ENCODE assay signal across 1 cellular context in the genomic region with DNA sequence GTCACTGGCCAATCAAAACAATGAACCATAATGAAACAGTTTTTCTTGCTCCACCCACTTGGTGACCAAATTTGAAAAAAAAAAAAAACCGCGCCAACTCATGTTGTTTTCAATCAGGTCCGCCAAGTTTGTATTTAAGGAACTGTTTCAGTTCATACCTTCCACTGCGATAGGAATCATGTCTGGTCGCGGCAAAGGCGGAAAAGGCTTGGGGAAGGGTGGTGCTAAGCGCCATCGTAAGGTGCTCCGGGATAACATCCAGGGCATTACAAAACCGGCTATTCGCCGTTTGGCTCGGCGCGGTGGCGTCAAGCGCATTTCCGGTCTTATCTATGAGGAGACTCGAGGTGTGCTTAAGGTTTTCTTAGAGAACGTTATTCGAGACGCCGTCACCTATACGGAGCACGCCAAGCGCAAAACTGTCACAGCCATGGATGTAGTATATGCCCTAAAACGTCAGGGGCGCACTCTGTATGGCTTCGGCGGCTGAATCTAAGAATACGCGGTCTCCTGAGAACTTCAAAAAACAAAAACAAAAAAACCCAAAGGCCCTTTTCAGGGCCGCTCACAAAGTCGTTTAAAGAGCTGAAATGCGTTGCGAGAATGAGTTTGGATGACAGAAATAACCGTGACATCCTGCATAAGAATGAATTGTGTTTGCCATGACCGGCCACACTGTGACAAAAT.
A peak's percentile ranks its signal among the peaks of the same experiment; 100 is the strongest.
TF ChIP-seq lines count a peak whose summit lies in the region.

No MANE protein-coding gene starts in this region.

TF ChIP-seq in HepG2, 621 proteins besides CTCF, POLR2A, EP300 and RAD21 (continued from another document and continues in another):
- TF ChIP-seq, protein P1, sequence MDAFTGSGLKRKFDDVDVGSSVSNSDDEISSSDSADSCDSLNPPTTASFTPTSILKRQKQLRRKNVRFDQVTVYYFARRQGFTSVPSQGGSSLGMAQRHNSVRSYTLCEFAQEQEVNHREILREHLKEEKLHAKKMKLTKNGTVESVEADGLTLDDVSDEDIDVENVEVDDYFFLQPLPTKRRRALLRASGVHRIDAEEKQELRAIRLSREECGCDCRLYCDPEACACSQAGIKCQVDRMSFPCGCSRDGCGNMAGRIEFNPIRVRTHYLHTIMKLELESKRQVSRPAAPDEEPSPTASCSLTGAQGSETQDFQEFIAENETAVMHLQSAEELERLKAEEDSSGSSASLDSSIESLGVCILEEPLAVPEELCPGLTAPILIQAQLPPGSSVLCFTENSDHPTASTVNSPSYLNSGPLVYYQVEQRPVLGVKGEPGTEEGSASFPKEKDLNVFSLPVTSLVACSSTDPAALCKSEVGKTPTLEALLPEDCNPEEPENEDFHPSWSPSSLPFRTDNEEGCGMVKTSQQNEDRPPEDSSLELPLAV (CRISPR knock-in tag; conservative IDR thresholded peaks at IDR 0.05; ENCODE audit: low read depth), result no peak; the same call in 1 of the 2 replicates
- TF ChIP-seq, protein P2, sequence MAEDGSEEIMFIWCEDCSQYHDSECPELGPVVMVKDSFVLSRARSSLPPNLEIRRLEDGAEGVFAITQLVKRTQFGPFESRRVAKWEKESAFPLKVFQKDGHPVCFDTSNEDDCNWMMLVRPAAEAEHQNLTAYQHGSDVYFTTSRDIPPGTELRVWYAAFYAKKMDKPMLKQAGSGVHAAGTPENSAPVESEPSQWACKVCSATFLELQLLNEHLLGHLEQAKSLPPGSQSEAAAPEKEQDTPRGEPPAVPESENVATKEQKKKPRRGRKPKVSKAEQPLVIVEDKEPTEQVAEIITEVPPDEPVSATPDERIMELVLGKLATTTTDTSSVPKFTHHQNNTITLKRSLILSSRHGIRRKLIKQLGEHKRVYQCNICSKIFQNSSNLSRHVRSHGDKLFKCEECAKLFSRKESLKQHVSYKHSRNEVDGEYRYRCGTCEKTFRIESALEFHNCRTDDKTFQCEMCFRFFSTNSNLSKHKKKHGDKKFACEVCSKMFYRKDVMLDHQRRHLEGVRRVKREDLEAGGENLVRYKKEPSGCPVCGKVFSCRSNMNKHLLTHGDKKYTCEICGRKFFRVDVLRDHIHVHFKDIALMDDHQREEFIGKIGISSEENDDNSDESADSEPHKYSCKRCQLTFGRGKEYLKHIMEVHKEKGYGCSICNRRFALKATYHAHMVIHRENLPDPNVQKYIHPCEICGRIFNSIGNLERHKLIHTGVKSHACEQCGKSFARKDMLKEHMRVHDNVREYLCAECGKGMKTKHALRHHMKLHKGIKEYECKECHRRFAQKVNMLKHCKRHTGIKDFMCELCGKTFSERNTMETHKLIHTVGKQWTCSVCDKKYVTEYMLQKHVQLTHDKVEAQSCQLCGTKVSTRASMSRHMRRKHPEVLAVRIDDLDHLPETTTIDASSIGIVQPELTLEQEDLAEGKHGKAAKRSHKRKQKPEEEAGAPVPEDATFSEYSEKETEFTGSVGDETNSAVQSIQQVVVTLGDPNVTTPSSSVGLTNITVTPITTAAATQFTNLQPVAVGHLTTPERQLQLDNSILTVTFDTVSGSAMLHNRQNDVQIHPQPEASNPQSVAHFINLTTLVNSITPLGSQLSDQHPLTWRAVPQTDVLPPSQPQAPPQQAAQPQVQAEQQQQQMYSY (CRISPR knock-in tag; IDR thresholded peaks at IDR 0.05), result peak; percentile 54; the same call in 1 of the 2 replicates
- TF ChIP-seq SRSF4 (IDR thresholded peaks at IDR 0.05; ENCODE audit: low read depth, low read length, poor library complexity, severe bottlenecking) (peak; percentile 98), RNF2 (conservative IDR thresholded peaks at IDR 0.05; ENCODE audit: low read depth) (0 out of 2 replicates have a peak, but pooled peaks have one; percentile 56), TBX2 (CRISPR knock-in tag; IDR thresholded peaks at IDR 0.05; ENCODE audit: borderline replicate concordance) (peak; percentile 84), NKX3-1 (CRISPR knock-in tag; IDR thresholded peaks at IDR 0.05) (peak; percentile 91), LRRFIP1 (CRISPR knock-in tag; conservative IDR thresholded peaks at IDR 0.05) (no peak), TBP (CRISPR knock-in tag; IDR thresholded peaks at IDR 0.05) (peak; percentile 99), ZNF720 (CRISPR knock-in tag; IDR thresholded peaks at IDR 0.05) (peak; percentile 93; the same call in 1 of the 2 replicates), HOXD1 (CRISPR knock-in tag; IDR thresholded peaks at IDR 0.05) (peak; percentile 87), SALL1 (CRISPR knock-in tag; IDR thresholded peaks at IDR 0.05) (peak; percentile 95), SALL2 (CRISPR knock-in tag; IDR thresholded peaks at IDR 0.05) (peak; percentile 91), ZC3H13 (CRISPR knock-in tag; IDR thresholded peaks at IDR 0.05) (peak; percentile 82), ZBTB26 (CRISPR knock-in tag; IDR thresholded peaks at IDR 0.05; ENCODE audit: borderline replicate concordance) (peak; percentile 41; the same call in 1 of the 2 replicates), ZSCAN30 (CRISPR knock-in tag; IDR thresholded peaks at IDR 0.05) (0 out of 2 replicates have a peak, but pooled peaks have one; percentile 82), GATAD2A (CRISPR knock-in tag; IDR thresholded peaks at IDR 0.05) (peak; percentile 84), ZNF484 (CRISPR knock-in tag; IDR thresholded peaks at IDR 0.05; ENCODE audit: borderline replicate concordance, low read depth) (0 out of 2 replicates have a peak, but pooled peaks have one; percentile 83), ZBTB8A (CRISPR knock-in tag; IDR thresholded peaks at IDR 0.05; ENCODE audit: borderline replicate concordance, low read depth) (peak; percentile 92; the same call in 1 of the 2 replicates), ATF5 (CRISPR knock-in tag; IDR thresholded peaks at IDR 0.05; ENCODE audit: low read depth) (peak; percentile 84; the same call in 1 of the 2 replicates), NFE2L2 (IDR thresholded peaks at IDR 0.05; ENCODE audit: low read length) (no peak), NFRKB (IDR thresholded peaks at IDR 0.05) (no peak), NFKBIZ (CRISPR knock-in tag; IDR thresholded peaks at IDR 0.05) (peak; percentile 56; the same call in 1 of the 2 replicates), JARID2 (CRISPR knock-in tag; IDR thresholded peaks at IDR 0.05; ENCODE audit: insufficient replicate concordance) (peak; percentile 57), HOXA5 (CRISPR knock-in tag; IDR thresholded peaks at IDR 0.05) (peak; percentile 96), KAT7 (CRISPR knock-in tag; IDR thresholded peaks at IDR 0.05; ENCODE audit: borderline replicate concordance) (no peak), ZMYM3 (CRISPR knock-in tag; IDR thresholded peaks at IDR 0.05) (no peak), ZNF546 (CRISPR knock-in tag; conservative IDR thresholded peaks at IDR 0.05) (peak; percentile 86; the same call in 1 of the 2 replicates), ZNF33A (CRISPR knock-in tag; IDR thresholded peaks at IDR 0.05; ENCODE audit: borderline replicate concordance) (peak; percentile 97), ZNF672 (CRISPR knock-in tag; IDR thresholded peaks at IDR 0.05) (peak; percentile 60; the same call in 1 of the 2 replicates), ZFAT (CRISPR knock-in tag; conservative IDR thresholded peaks at IDR 0.05) (no peak), NCOR1 (IDR thresholded peaks at IDR 0.05; ENCODE audit: borderline replicate concordance, low read length) (peak; percentile 28; the same call in 1 of the 2 replicates), ATF3 (CRISPR knock-in tag; IDR thresholded peaks at IDR 0.05) (peak; percentile 69), IKZF1 (IDR thresholded peaks at IDR 0.05) (no peak), EZH2 (conservative IDR thresholded peaks at IDR 0.05; ENCODE audit: low read depth, low read length) (no peak), ZNF350 (CRISPR knock-in tag; IDR thresholded peaks at IDR 0.05; ENCODE audit: borderline replicate concordance, low read depth) (peak; percentile 93), AHR (CRISPR knock-in tag; IDR thresholded peaks at IDR 0.05) (peak; percentile 93; the same call in 1 of the 2 replicates), ZNF878 (CRISPR knock-in tag; IDR thresholded peaks at IDR 0.05) (peak; percentile 97)
- TF ChIP-seq, protein P3, sequence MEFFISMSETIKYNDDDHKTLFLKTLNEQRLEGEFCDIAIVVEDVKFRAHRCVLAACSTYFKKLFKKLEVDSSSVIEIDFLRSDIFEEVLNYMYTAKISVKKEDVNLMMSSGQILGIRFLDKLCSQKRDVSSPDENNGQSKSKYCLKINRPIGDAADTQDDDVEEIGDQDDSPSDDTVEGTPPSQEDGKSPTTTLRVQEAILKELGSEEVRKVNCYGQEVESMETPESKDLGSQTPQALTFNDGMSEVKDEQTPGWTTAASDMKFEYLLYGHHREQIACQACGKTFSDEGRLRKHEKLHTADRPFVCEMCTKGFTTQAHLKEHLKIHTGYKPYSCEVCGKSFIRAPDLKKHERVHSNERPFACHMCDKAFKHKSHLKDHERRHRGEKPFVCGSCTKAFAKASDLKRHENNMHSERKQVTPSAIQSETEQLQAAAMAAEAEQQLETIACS (CRISPR knock-in tag; IDR thresholded peaks at IDR 0.05), result no peak
- TF ChIP-seq, protein P4, sequence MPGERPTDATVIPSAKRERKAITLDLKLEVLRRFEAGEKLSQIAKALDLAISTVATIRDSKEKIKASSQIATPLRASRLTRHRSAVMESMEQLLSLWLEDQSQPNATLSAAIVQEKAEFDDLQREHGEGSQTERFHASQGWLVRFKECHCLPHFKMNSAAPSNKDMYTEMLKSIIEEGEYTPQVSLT (CRISPR knock-in tag; IDR thresholded peaks at IDR 0.05; ENCODE audit: borderline replicate concordance, low read depth), result no peak
- TF ChIP-seq, protein P5, sequence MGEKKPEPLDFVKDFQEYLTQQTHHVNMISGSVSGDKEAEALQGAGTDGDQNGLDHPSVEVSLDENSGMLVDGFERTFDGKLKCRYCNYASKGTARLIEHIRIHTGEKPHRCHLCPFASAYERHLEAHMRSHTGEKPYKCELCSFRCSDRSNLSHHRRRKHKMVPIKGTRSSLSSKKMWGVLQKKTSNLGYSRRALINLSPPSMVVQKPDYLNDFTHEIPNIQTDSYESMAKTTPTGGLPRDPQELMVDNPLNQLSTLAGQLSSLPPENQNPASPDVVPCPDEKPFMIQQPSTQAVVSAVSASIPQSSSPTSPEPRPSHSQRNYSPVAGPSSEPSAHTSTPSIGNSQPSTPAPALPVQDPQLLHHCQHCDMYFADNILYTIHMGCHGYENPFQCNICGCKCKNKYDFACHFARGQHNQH (CRISPR knock-in tag; IDR thresholded peaks at IDR 0.05), result peak; percentile 99
- TF ChIP-seq, protein P6, sequence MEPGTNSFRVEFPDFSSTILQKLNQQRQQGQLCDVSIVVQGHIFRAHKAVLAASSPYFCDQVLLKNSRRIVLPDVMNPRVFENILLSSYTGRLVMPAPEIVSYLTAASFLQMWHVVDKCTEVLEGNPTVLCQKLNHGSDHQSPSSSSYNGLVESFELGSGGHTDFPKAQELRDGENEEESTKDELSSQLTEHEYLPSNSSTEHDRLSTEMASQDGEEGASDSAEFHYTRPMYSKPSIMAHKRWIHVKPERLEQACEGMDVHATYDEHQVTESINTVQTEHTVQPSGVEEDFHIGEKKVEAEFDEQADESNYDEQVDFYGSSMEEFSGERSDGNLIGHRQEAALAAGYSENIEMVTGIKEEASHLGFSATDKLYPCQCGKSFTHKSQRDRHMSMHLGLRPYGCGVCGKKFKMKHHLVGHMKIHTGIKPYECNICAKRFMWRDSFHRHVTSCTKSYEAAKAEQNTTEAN (CRISPR knock-in tag; conservative IDR thresholded peaks at IDR 0.05), result peak; percentile 66; the same call in 1 of the 2 replicates
- TF ChIP-seq, protein P7, sequence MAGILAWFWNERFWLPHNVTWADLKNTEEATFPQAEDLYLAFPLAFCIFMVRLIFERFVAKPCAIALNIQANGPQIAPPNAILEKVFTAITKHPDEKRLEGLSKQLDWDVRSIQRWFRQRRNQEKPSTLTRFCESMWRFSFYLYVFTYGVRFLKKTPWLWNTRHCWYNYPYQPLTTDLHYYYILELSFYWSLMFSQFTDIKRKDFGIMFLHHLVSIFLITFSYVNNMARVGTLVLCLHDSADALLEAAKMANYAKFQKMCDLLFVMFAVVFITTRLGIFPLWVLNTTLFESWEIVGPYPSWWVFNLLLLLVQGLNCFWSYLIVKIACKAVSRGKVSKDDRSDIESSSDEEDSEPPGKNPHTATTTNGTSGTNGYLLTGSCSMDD (CRISPR knock-in tag; IDR thresholded peaks at IDR 0.05), result no peak
- TF ChIP-seq, protein P8, sequence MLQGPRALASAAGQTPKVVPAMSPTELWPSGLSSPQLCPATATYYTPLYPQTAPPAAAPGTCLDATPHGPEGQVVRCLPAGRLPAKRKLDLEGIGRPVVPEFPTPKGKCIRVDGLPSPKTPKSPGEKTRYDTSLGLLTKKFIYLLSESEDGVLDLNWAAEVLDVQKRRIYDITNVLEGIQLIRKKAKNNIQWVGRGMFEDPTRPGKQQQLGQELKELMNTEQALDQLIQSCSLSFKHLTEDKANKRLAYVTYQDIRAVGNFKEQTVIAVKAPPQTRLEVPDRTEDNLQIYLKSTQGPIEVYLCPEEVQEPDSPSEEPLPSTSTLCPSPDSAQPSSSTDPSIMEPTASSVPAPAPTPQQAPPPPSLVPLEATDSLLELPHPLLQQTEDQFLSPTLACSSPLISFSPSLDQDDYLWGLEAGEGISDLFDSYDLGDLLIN (CRISPR knock-in tag; IDR thresholded peaks at IDR 0.05; ENCODE audit: borderline replicate concordance), result peak; percentile 98; the same call in 1 of the 2 replicates
